Comparison of ENCODE assay signal across 16 cellular contexts in the genomic region with DNA sequence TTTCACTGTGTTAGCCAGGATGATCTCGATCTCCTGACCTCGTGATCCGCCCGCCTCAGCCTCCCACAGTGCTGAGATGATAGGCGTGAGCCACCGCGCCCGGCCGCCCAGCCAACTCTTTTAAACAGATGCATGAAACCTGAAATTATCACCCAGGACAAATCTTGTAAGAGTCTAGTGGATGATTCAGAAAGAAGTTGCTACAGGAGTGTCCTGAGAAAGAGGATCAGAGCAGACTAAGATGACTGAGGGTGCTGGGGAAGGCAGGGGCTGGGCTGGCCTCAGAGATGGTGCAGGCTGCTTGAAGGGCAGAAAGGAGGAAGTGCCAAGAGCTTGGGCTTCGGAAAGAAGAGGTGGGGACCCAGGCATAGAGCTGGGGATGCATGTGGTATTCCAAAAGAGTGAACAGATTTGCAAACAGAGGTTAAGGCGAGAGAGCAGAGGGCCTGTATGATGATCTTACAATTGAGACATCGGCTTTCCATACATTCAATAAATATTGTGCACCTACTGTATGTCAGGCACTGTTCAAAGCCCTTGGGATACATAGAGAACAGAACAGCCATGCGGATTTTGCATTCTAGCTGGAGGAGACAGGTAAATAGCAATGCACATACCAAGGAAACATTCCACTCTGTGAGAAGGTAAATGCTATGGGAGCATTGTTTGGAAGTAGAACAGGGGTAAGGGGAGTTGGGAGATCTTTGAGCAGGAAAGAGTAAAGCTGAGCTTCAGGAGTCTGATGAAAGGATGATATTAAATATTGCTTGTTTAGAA.
"Had no signal": no experiment of that assay in that cellular context is flagged by ENCODE, and none has a peak within 500 bp of the region (broad histone marks: within the 10 kb centered on the region; RNA-seq: fewer than 3 reads in every experiment).

No MANE protein-coding gene starts in this region.

- H3K36me3 ChIP-seq: heart left ventricle, neutrophil, transverse colon had no signal

- H3K9me3 ChIP-seq: heart left ventricle, neutrophil, transverse colon had no signal

- H3K9me3 Mint-ChIP-seq: activated B cell treated with CpG ODN at 0.5 μM for 24 hours; activated CD4-positive, alpha-beta T cell treated with anti-CD3 and anti-CD28 coated beads, Interleukin-2, amount 10 ng/mL, durations not matched to agents 7 days and 5 days; activated naive CD4-positive, alpha-beta T cell treated with anti-CD3 and anti-CD28 coated beads, Interleukin-2, amount 50 U/mL, for 72 hours; stimulated activated memory B cell treated with anti-CD40 and anti-IgM and Interleukin-4, amounts not matched to agents 10 μg/mL and 1 μg/mL and 100 μg/mL, for 72 hours had no signal

- H3K27ac Mint-ChIP-seq: activated B cell treated with CpG ODN at 0.5 μM for 24 hours; activated CD4-positive, alpha-beta T cell treated with anti-CD3 and anti-CD28 coated beads, Interleukin-2, amount 10 ng/mL, durations not matched to agents 7 days and 5 days; activated naive CD4-positive, alpha-beta T cell treated with anti-CD3 and anti-CD28 coated beads, Interleukin-2, amount 50 U/mL, for 72 hours; stimulated activated memory B cell treated with anti-CD40 and anti-IgM and Interleukin-4, amounts not matched to agents 10 μg/mL and 1 μg/mL and 100 μg/mL, for 72 hours had no signal

- DNase-seq: activated B cell treated with CpG ODN at 0.5 μM for 24 hours; activated CD4-positive, alpha-beta T cell treated with anti-CD3 and anti-CD28 coated beads, Interleukin-2, amount 10 ng/mL, durations not matched to agents 7 days and 5 days; cerebellar nuclear complex; foreskin fibroblast; heart left ventricle; stimulated activated CD4-positive, alpha-beta T cell treated with anti-CD3 and anti-CD28 coated beads, Interleukin-1b, Interleukin-23, amount 100 ng/mL, for 48 hours; T-helper 17 cell; transverse colon had no signal

- H3K4me3 Mint-ChIP-seq: activated B cell treated with CpG ODN at 0.5 μM for 24 hours; activated CD4-positive, alpha-beta T cell treated with anti-CD3 and anti-CD28 coated beads, Interleukin-2, amount 10 ng/mL, durations not matched to agents 7 days and 5 days; stimulated activated memory B cell treated with anti-CD40 and anti-IgM and Interleukin-4, amounts not matched to agents 10 μg/mL and 1 μg/mL and 100 μg/mL, for 72 hours; T-helper 17 cell had no signal

- H3K27me3 ChIP-seq: transverse colon had no signal

- H3K27ac ChIP-seq: heart left ventricle, neutrophil, transverse colon had no signal

- H3K4me3 ChIP-seq: heart left ventricle, transverse colon had no signal

- H3K36me3 Mint-ChIP-seq: activated naive CD4-positive, alpha-beta T cell treated with anti-CD3 and anti-CD28 coated beads, Interleukin-2, amount 50 U/mL, for 72 hours; stimulated activated memory B cell treated with anti-CD40 and anti-IgM and Interleukin-4, amounts not matched to agents 10 μg/mL and 1 μg/mL and 100 μg/mL, for 72 hours had no signal

- ATAC-seq: activated naive CD4-positive, alpha-beta T cell treated with anti-CD3 and anti-CD28 coated beads, Interleukin-2, amount 50 U/mL, for 72 hours; esophagus mucosa; heart left ventricle; right cardiac atrium; stimulated activated memory B cell treated with anti-CD40 and anti-IgM and Interleukin-4, amounts not matched to agents 10 μg/mL and 1 μg/mL and 100 μg/mL, for 72 hours; T-helper 17 cell had no signal

- FAIRE-seq: endometrium, keratinocyte, TTC549 had no signal
